In the genomic region with DNA sequence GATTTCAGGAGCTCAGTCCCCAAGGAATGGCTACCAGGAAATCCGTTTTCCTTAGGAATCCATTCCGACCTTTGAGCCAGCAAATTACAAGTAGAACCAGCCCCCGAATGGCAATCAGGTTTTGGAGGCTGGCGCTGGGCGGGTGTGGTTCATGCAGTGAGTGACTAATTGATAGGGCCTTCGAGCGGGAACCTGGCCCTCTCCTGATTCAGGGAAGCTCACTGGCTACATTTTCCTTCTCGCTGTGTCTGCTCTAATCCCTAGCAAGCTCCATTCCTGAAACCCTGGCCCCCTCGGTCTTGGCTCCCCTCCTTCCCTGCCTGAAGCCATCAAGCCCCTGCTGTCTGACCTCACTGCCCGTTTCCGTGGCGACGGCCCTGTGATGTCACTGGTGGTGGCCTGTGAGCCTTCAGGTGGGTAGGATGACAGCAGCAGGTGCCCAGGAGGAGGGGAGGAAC, we compare ENCODE assay signal across 14 cellular contexts.
DNase-seq lines count a peak whose midpoint lies in the region; ATAC-seq lines count a peak whose summit lies in the region.
"Had no signal": no experiment of that assay in that cellular context is flagged by ENCODE, and none has a peak within 500 bp of the region (broad histone marks: within the 10 kb centered on the region; RNA-seq: fewer than 3 reads in every experiment).

No MANE protein-coding gene starts in this region.

- DNase-seq in NCI-H82 (lab: John Stamatoyannopoulos, UW) = peak; percentile 46
- DNase-seq in NCI-H82 treated with DMSO at 0.1 percent for 48 hours (lab: John Stamatoyannopoulos, UW; ENCODE audit: unreplicated experiment) = no peak
- peak; percentile 68 for DNase-seq in NCI-H2227 (lab: John Stamatoyannopoulos, UW; ENCODE audit: unreplicated experiment)
- peak; percentile 71 for DNase-seq in posterior vena cava (ENCODE audit: low spot score)
- DNase-seq in hypothalamus (lab: John Stamatoyannopoulos, UW) = no peak
- DNase-seq in NCI-H1694 treated with DMSO at 0.1 percent for 48 hours (lab: John Stamatoyannopoulos, UW) = no peak
- DNase-seq: dorsolateral prefrontal cortex; mesenchymal stem cell; MV-4-11; stimulated activated CD4-positive, alpha-beta T cell treated with anti-CD3 and anti-CD28 coated beads, Interleukin-15, amount 100 ng/mL, for 24 hours had no signal

- intact Hi-C loops in posterior vena cava (cut with DNase I) = no loop called here

- peak; percentile 61 for ATAC-seq in esophagus mucosa
- ATAC-seq in HG02588 (IDR thresholded peaks at IDR 0.05; ENCODE audit: unreplicated experiment) = no peak
- ATAC-seq: activated CD4-positive, CD25-positive, alpha-beta regulatory T cell treated with anti-CD3 and anti-CD28 coated beads, Interleukin-2, amount 50 U/mL, for 24 hours; activated T-helper 17 cell treated with anti-CD3 and anti-CD28 coated beads, Interleukin-2, amount 50 U/mL, for 72 hours had no signal

Comparison
In these comparisons a context has a peak if more than half of its experiments do, and no peak if none do; other contexts are left out.
1. DNase-seq: peak in NCI-H82 (single experiment), NCI-H2227 (single experiment) and posterior vena cava (single experiment); none in NCI-H82 treated with DMSO at 0.1 percent for 48 hours (single experiment), hypothalamus (0 of 51) and NCI-H1694 treated with DMSO at 0.1 percent for 48 hours (single experiment).